ENCODE assay signal across 8 cellular contexts in genomic region chr13:108215428-108215827, GRCh38. TPM values are rescaled to one million over a fixed set of nuclear protein-coding genes. Genes with fewer than 3 reads are reported as not detected.
DNase-seq lines count a peak whose midpoint lies in the region; ATAC-seq, FAIRE-seq and TF ChIP-seq lines count a peak whose summit lies in the region.

Gene LIG4, minus strand, starts transcription at chr13:108215536. Its CDS starts 4,268 bp downstream, at chr13:108211268.

- ATAC-seq in GM18502 (IDR thresholded peaks at IDR 0.05; ENCODE audit: poor library complexity, unreplicated experiment), result peak; percentile 69
- peak; percentile 50 for ATAC-seq in HG02943 (IDR thresholded peaks at IDR 0.05; ENCODE audit: low read depth, unreplicated experiment)

- intact Hi-C loops in vagina (cut with DNase I), result no loop called here

- no peaks in the 10 kb centered on the region for H3K9me3 Mint-ChIP-seq in astrocyte (ENCODE audit: unreplicated experiment)

- no peaks in the 10 kb centered on the region for H3K27me3 ChIP-seq in astrocyte (ENCODE audit: insufficient read depth, low read length)
- H3K27me3 ChIP-seq in rectal smooth muscle tissue (ENCODE audit: control insufficient read depth, insufficient read depth, low read length), result no peaks in the 10 kb centered on the region
- no peaks in the 10 kb centered on the region for H3K27me3 ChIP-seq in vagina

- peak within 1 kb of the TSS; percentile 87 for H3K4me3 Mint-ChIP-seq in astrocyte (ENCODE audit: unreplicated experiment)

- peaks cover 5% of the 10 kb centered on the region for H3K36me3 ChIP-seq in astrocyte (ENCODE audit: insufficient read depth, low read length)
- no peaks in the 10 kb centered on the region for H3K36me3 ChIP-seq in rectal smooth muscle tissue (ENCODE audit: control insufficient read depth, insufficient read depth, low read length)
- peaks cover 0 to 4% of the 10 kb centered on the region in 2 donors for H3K36me3 ChIP-seq in vagina

- H3K4me3 ChIP-seq in astrocyte (ENCODE audit: insufficient read depth, low read depth, low read length) (peak within 1 kb of the TSS; percentile 70), rectal smooth muscle tissue (ENCODE audit: low read length) (peak within 1 kb of the TSS; percentile 60), vagina (peak within 1 kb of the TSS; percentile 43 to 46)

- TF ChIP-seq CTCF in astrocyte (IDR thresholded peaks at IDR 0.05; ENCODE audit: insufficient read depth, low read depth, low read length) (no peak), vagina (IDR thresholded peaks at IDR 0.05) (no peak)

- H3K4me1 Mint-ChIP-seq in astrocyte (ENCODE audit: low read depth, unreplicated experiment), result peaks cover 15% of the 10 kb centered on the region

- H3K9me3 ChIP-seq in astrocyte (ENCODE audit: insufficient read depth, low read depth, low read length) (no peaks in the 10 kb centered on the region), vagina (no peaks in the 10 kb centered on the region)

- H3K36me3 Mint-ChIP-seq in astrocyte (ENCODE audit: low read depth, unreplicated experiment), result no peaks in the 10 kb centered on the region

- TF ChIP-seq POLR2A in vagina (IDR thresholded peaks at IDR 0.05), result no peak

- DNase-seq in NCI-H187 treated with DMSO at 0.1 percent for 48 hours (lab: John Stamatoyannopoulos, UW), result peak; percentile 83
- peak; percentile 83 to 96 (median 91) for DNase-seq in T-helper 2 cell
- peak; percentile 86 for DNase-seq in astrocyte (ENCODE audit: low read depth)
- DNase-seq in hepatic stellate cell (ENCODE audit: low spot score), result peak; percentile 96
- DNase-seq in vagina (ENCODE audit: extremely low spot score in 2 of 2), result no peak

- FAIRE-seq in astrocyte (lab: Jason Lieb, UNC), result no peak

- H4K20me1 ChIP-seq in astrocyte (ENCODE audit: insufficient read depth, low read length), result peaks cover 10% of the 10 kb centered on the region

- H3K27me3 Mint-ChIP-seq in astrocyte (ENCODE audit: low read depth, unreplicated experiment), result no peaks in the 10 kb centered on the region

- H3K27ac ChIP-seq in astrocyte (ENCODE audit: low read depth, low read length) (peak within 1 kb of the TSS; percentile 45), rectal smooth muscle tissue (ENCODE audit: low read depth, low read length) (peak within 1 kb of the TSS; percentile 19), vagina (peak within 1 kb of the TSS; percentile 65)

- H3K4me1 ChIP-seq in astrocyte (ENCODE audit: insufficient read depth, low read length) (peaks cover 19% of the 10 kb centered on the region), rectal smooth muscle tissue (ENCODE audit: control insufficient read depth, insufficient read depth, low read length) (peaks cover 16% of the 10 kb centered on the region), vagina (peaks cover 45% of the 10 kb centered on the region)

- peaks cover 37% of the 10 kb centered on the region for H3K79me2 ChIP-seq in astrocyte (ENCODE audit: insufficient read depth, low read length)

- peak within 1 kb of the TSS; percentile 89 for H3K27ac Mint-ChIP-seq in astrocyte (ENCODE audit: unreplicated experiment)

- H3K4me2 ChIP-seq in astrocyte (ENCODE audit: low read length), result peak within 1 kb of the TSS; percentile 91

- peak within 1 kb of the TSS; percentile 81 for H3K9ac ChIP-seq in astrocyte (ENCODE audit: low read length)
- H3K9ac ChIP-seq in rectal smooth muscle tissue (ENCODE audit: low read length), result no peak within 1 kb of the TSS

- H2AFZ ChIP-seq in astrocyte (ENCODE audit: low read depth, low read length), result peak within 1 kb of the TSS; percentile 98

RNA-seq across cellular contexts. Expression of gene LIG4, which starts in this region (rescaled TPM):
- total RNA-seq in astrocyte (14.8 and 15.5 TPM in 2 replicates), vagina (7.4 TPM)

Comparison
In these comparisons a context has a peak if more than half of its experiments do, and no peak if none do; other contexts are left out.
1. DNase-seq: peak in NCI-H187 treated with DMSO at 0.1 percent for 48 hours (single experiment), T-helper 2 cell (5 of 5), astrocyte (single experiment) and hepatic stellate cell (single experiment); none in vagina (0 of 2).
2. Peak in every context shown above with its lines, with median percentiles within 50 percentile points of each other: H3K27ac ChIP-seq and H3K4me3 ChIP-seq.